1 cellular context compared by ENCODE assay signal in genomic region chr10:105952153-105952552, GRCh38.
TF ChIP-seq lines count a peak whose summit lies in the region.

No MANE protein-coding gene starts in this region.

TF ChIP-seq in GM23338, 12 proteins besides CTCF, POLR2A, EP300 and RAD21 (continued from another document):
- no peak for TF ChIP-seq ZNF462 (CRISPR knock-in tag; IDR thresholded peaks at IDR 0.05)
- no peak for TF ChIP-seq JUNB (IDR thresholded peaks at IDR 0.05; ENCODE audit: unreplicated experiment)
- TF ChIP-seq ZNF331 (CRISPR knock-in tag; IDR thresholded peaks at IDR 0.05; ENCODE audit: low read depth) = no peak
- no peak for TF ChIP-seq CREB1 (CRISPR knock-in tag; IDR thresholded peaks at IDR 0.05; ENCODE audit: low read depth)
- no peak for TF ChIP-seq EZH2 (IDR thresholded peaks at IDR 0.05; ENCODE audit: low read depth, unreplicated experiment)
- TF ChIP-seq STAT1 (IDR thresholded peaks at IDR 0.05; ENCODE audit: unreplicated experiment) = no peak
- no peak for TF ChIP-seq NANOG (IDR thresholded peaks at IDR 0.05; ENCODE audit: borderline replicate concordance)
- no peak for TF ChIP-seq REST (IDR thresholded peaks at IDR 0.05; ENCODE audit: unreplicated experiment)
